ENCODE assay signal across 1 cellular context in genomic region chr7:32892521-32893224, GRCh38.
TF ChIP-seq lines count a peak whose summit lies in the region.

No MANE protein-coding gene starts in this region.

TF ChIP-seq in K562, 482 proteins besides CTCF, POLR2A, EP300 and RAD21 (continued from another document and continues in another):
- TF ChIP-seq CEBPZ (IDR thresholded peaks at IDR 0.05; ENCODE audit: borderline replicate concordance, low read depth, low read length) (no peak), SRF (CRISPR knock-in tag; IDR thresholded peaks at IDR 0.05) (no peak), ZNF57 (CRISPR knock-in tag; IDR thresholded peaks at IDR 0.05) (no peak), ZKSCAN3 (CRISPR knock-in tag; IDR thresholded peaks at IDR 0.05) (no peak), MTF1 (CRISPR knock-in tag; IDR thresholded peaks at IDR 0.05; ENCODE audit: borderline replicate concordance) (no peak), ZNF253 (CRISPR knock-in tag; conservative IDR thresholded peaks at IDR 0.05) (no peak), ZEB2 (IDR thresholded peaks at IDR 0.05) (no peak), ATF4 (CRISPR knock-in tag; IDR thresholded peaks at IDR 0.05) (peak; percentile 48; the same call in 1 of the 2 replicates), RB1 (IDR thresholded peaks at IDR 0.05; ENCODE audit: low read depth) (no peak), FOXA1 (IDR thresholded peaks at IDR 0.05; ENCODE audit: borderline replicate concordance) (no peak), RCOR1 (IDR thresholded peaks at IDR 0.05; ENCODE audit: borderline replicate concordance in 1 of 2, low read depth in 2 of 2, low read length in 2 of 2) (no peak), SOX6 (IDR thresholded peaks at IDR 0.05) (peak; percentile 58; the same call in 1 of the 2 replicates), ATF1 (CRISPR knock-in tag; IDR thresholded peaks at IDR 0.05) (no peak), ATF1 (tag; IDR thresholded peaks at IDR 0.05) (0 out of 2 replicates have a peak, but pooled peaks have one; percentile 17), ZNF224 (CRISPR knock-in tag; IDR thresholded peaks at IDR 0.05) (no peak), GABPB2 (CRISPR knock-in tag; conservative IDR thresholded peaks at IDR 0.05) (no peak), GATAD2B (IDR thresholded peaks at IDR 0.05; ENCODE audit: borderline replicate concordance) (peak; percentile 70), ZNF41 (CRISPR knock-in tag; conservative IDR thresholded peaks at IDR 0.05) (no peak), UBTF (IDR thresholded peaks at IDR 0.05; ENCODE audit: borderline replicate concordance in 1 of 2, low read depth in 2 of 2, low read length in 2 of 2) (no peak), RBM14 (IDR thresholded peaks at IDR 0.05; ENCODE audit: borderline replicate concordance, insufficient read depth, low read depth, low read length) (no peak), RBFOX2 (IDR thresholded peaks at IDR 0.05; ENCODE audit: low read depth, low read length) (peak; percentile 66), CREBBP (IDR thresholded peaks at IDR 0.05; ENCODE audit: low read depth, low read length) (no peak), ZBTB1 (CRISPR knock-in tag; IDR thresholded peaks at IDR 0.05; ENCODE audit: borderline replicate concordance, low read depth) (no peak), MAFK (IDR thresholded peaks at IDR 0.05; ENCODE audit: low read length) (no peak), ZNF408 (CRISPR knock-in tag; IDR thresholded peaks at IDR 0.05; ENCODE audit: low read depth) (no peak), NCOA2 (IDR thresholded peaks at IDR 0.05; ENCODE audit: partially characterized antibody in 2 of 2) (no peak), CBX5 (IDR thresholded peaks at IDR 0.05; ENCODE audit: borderline replicate concordance, low read depth) (no peak), ARNT (IDR thresholded peaks at IDR 0.05) (no peak), YY1 (IDR thresholded peaks at IDR 0.05; ENCODE audit: borderline replicate concordance in 1 of 3, control insufficient read depth in 1 of 3, extremely low read depth in 1 of 3, insufficient read depth in 3 of 3, insufficient read length in 1 of 3, insufficient replicate concordance in 2 of 3, low read depth in 1 of 3, low read length in 2 of 3) (peak in 1 of 3 experiments; percentile 27), MEF2A (IDR thresholded peaks at IDR 0.05; ENCODE audit: control insufficient read depth, low read depth, low read length) (no peak), MEF2D (tag; conservative IDR thresholded peaks at IDR 0.05; ENCODE audit: low read depth) (no peak), HDAC2 (IDR thresholded peaks at IDR 0.05) (no peak; the same call in 1 of the 2 replicates)
- TF ChIP-seq, protein P1, sequence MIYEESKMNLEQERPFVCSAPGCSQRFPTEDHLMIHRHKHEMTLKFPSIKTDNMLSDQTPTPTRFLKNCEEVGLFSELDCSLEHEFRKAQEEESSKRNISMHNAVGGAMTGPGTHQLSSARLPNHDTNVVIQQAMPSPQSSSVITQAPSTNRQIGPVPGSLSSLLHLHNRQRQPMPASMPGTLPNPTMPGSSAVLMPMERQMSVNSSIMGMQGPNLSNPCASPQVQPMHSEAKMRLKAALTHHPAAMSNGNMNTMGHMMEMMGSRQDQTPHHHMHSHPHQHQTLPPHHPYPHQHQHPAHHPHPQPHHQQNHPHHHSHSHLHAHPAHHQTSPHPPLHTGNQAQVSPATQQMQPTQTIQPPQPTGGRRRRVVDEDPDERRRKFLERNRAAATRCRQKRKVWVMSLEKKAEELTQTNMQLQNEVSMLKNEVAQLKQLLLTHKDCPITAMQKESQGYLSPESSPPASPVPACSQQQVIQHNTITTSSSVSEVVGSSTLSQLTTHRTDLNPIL (CRISPR knock-in tag; IDR thresholded peaks at IDR 0.05), result no peak
- TF ChIP-seq, protein P2, sequence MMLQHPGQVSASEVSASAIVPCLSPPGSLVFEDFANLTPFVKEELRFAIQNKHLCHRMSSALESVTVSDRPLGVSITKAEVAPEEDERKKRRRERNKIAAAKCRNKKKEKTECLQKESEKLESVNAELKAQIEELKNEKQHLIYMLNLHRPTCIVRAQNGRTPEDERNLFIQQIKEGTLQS (IDR thresholded peaks at IDR 0.05), result peak; percentile 50
- TF ChIP-seq, protein P2 (CRISPR knock-in tag; conservative IDR thresholded peaks at IDR 0.05), result no peak
- TF ChIP-seq, protein P3, sequence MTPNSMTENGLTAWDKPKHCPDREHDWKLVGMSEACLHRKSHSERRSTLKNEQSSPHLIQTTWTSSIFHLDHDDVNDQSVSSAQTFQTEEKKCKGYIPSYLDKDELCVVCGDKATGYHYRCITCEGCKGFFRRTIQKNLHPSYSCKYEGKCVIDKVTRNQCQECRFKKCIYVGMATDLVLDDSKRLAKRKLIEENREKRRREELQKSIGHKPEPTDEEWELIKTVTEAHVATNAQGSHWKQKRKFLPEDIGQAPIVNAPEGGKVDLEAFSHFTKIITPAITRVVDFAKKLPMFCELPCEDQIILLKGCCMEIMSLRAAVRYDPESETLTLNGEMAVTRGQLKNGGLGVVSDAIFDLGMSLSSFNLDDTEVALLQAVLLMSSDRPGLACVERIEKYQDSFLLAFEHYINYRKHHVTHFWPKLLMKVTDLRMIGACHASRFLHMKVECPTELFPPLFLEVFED (CRISPR knock-in tag; conservative IDR thresholded peaks at IDR 0.05), result no peak
- TF ChIP-seq, protein P4, sequence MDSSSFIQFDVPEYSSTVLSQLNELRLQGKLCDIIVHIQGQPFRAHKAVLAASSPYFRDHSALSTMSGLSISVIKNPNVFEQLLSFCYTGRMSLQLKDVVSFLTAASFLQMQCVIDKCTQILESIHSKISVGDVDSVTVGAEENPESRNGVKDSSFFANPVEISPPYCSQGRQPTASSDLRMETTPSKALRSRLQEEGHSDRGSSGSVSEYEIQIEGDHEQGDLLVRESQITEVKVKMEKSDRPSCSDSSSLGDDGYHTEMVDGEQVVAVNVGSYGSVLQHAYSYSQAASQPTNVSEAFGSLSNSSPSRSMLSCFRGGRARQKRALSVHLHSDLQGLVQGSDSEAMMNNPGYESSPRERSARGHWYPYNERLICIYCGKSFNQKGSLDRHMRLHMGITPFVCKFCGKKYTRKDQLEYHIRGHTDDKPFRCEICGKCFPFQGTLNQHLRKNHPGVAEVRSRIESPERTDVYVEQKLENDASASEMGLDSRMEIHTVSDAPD (CRISPR knock-in tag; IDR thresholded peaks at IDR 0.05), result no peak; the same call in 1 of the 2 replicates
- TF ChIP-seq, protein P5, sequence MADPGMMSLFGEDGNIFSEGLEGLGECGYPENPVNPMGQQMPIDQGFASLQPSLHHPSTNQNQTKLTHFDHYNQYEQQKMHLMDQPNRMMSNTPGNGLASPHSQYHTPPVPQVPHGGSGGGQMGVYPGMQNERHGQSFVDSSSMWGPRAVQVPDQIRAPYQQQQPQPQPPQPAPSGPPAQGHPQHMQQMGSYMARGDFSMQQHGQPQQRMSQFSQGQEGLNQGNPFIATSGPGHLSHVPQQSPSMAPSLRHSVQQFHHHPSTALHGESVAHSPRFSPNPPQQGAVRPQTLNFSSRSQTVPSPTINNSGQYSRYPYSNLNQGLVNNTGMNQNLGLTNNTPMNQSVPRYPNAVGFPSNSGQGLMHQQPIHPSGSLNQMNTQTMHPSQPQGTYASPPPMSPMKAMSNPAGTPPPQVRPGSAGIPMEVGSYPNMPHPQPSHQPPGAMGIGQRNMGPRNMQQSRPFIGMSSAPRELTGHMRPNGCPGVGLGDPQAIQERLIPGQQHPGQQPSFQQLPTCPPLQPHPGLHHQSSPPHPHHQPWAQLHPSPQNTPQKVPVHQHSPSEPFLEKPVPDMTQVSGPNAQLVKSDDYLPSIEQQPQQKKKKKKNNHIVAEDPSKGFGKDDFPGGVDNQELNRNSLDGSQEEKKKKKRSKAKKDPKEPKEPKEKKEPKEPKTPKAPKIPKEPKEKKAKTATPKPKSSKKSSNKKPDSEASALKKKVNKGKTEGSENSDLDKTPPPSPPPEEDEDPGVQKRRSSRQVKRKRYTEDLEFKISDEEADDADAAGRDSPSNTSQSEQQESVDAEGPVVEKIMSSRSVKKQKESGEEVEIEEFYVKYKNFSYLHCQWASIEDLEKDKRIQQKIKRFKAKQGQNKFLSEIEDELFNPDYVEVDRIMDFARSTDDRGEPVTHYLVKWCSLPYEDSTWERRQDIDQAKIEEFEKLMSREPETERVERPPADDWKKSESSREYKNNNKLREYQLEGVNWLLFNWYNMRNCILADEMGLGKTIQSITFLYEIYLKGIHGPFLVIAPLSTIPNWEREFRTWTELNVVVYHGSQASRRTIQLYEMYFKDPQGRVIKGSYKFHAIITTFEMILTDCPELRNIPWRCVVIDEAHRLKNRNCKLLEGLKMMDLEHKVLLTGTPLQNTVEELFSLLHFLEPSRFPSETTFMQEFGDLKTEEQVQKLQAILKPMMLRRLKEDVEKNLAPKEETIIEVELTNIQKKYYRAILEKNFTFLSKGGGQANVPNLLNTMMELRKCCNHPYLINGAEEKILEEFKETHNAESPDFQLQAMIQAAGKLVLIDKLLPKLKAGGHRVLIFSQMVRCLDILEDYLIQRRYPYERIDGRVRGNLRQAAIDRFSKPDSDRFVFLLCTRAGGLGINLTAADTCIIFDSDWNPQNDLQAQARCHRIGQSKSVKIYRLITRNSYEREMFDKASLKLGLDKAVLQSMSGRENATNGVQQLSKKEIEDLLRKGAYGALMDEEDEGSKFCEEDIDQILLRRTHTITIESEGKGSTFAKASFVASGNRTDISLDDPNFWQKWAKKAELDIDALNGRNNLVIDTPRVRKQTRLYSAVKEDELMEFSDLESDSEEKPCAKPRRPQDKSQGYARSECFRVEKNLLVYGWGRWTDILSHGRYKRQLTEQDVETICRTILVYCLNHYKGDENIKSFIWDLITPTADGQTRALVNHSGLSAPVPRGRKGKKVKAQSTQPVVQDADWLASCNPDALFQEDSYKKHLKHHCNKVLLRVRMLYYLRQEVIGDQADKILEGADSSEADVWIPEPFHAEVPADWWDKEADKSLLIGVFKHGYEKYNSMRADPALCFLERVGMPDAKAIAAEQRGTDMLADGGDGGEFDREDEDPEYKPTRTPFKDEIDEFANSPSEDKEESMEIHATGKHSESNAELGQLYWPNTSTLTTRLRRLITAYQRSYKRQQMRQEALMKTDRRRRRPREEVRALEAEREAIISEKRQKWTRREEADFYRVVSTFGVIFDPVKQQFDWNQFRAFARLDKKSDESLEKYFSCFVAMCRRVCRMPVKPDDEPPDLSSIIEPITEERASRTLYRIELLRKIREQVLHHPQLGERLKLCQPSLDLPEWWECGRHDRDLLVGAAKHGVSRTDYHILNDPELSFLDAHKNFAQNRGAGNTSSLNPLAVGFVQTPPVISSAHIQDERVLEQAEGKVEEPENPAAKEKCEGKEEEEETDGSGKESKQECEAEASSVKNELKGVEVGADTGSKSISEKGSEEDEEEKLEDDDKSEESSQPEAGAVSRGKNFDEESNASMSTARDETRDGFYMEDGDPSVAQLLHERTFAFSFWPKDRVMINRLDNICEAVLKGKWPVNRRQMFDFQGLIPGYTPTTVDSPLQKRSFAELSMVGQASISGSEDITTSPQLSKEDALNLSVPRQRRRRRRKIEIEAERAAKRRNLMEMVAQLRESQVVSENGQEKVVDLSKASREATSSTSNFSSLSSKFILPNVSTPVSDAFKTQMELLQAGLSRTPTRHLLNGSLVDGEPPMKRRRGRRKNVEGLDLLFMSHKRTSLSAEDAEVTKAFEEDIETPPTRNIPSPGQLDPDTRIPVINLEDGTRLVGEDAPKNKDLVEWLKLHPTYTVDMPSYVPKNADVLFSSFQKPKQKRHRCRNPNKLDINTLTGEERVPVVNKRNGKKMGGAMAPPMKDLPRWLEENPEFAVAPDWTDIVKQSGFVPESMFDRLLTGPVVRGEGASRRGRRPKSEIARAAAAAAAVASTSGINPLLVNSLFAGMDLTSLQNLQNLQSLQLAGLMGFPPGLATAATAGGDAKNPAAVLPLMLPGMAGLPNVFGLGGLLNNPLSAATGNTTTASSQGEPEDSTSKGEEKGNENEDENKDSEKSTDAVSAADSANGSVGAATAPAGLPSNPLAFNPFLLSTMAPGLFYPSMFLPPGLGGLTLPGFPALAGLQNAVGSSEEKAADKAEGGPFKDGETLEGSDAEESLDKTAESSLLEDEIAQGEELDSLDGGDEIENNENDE (IDR thresholded peaks at IDR 0.05; ENCODE audit: low read depth, low read length), result no peak
